ENCODE assay signal across 12 cellular contexts in the genomic region with DNA sequence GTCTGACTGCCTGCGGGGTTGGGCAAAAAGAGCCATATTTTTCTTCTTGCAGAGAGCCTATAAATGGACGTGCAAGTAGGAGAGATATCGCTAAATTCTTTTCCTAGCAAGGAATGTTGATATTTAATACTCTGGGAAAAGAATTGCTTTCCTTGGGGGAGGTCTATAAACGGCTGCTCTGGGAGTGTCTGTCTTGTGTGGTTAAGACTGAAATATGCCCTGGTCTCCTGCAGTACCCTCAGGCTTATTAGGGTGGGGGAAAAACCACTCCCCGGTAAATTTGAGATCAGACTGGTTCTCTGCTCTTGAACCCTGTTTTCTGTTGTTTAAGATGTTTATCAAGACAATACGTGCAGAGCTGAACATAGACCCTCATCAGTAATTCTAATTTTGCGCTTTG. TPM values are rescaled to one million over a fixed set of nuclear protein-coding genes. Genes with fewer than 3 reads are reported as not detected.
DNase-seq lines count a peak whose midpoint lies in the region; ATAC-seq and TF ChIP-seq lines count a peak whose summit lies in the region.
"Not testable (repeated sequence)": the region's sequence is repeated elsewhere in the genome, so short reads cannot be mapped to it uniquely, and the experiment has no call there.
"Had no signal": no experiment of that assay in that cellular context is flagged by ENCODE, and none has a peak within 500 bp of the region (broad histone marks: within the 10 kb centered on the region; RNA-seq: fewer than 3 reads in every experiment).

No MANE protein-coding gene starts in this region.

- DNase-seq in DND-41, result peak; percentile 21
- not testable (repeated sequence) for DNase-seq in GM23338 (ENCODE audit: low spot score)
- DNase-seq in LHCN-M2 (ENCODE audit: low read depth), result peak; percentile 39
- DNase-seq in OCI-LY7 (ENCODE audit: low spot score), result peak; percentile 22
- peak; percentile 22 for DNase-seq in amniotic epithelial cell (ENCODE audit: low read depth)
- DNase-seq in choroid plexus epithelial cell (ENCODE audit: low read depth), result peak; percentile 18
- DNase-seq in fibroblast of villous mesenchyme (ENCODE audit: low read depth), result peak; percentile 24

- H3F3A ChIP-seq in GM23338 (replicated peaks; ENCODE audit: low read depth), result not testable (repeated sequence)

- peaks cover 29% of the 10 kb centered on the region for H3K36me3 Mint-ChIP-seq in GM23338 (ENCODE audit: low read depth)

- H3K27ac ChIP-seq in DND-41 (ENCODE audit: low read length); GM23338 (ENCODE audit: low read depth); OCI-LY7 (ENCODE audit: low read depth, low read length, poor library complexity, severe bottlenecking): not testable (repeated sequence)

- H3K9ac ChIP-seq in DND-41 (ENCODE audit: low read depth, low read length), result not testable (repeated sequence)

- POLR2A ChIA-PET in OCI-LY7 (lab: Charles Lee), result interaction anchor here (0.6 kb wide), 1 partner anchor 717 kb away, joined by 3 read pairs; no protein-coding TSS in a partner anchor

- not testable (repeated sequence) for H3K79me2 ChIP-seq in DND-41 (ENCODE audit: insufficient read depth, low read length); GM23338 (replicated peaks; ENCODE audit: insufficient read depth); OCI-LY7 (ENCODE audit: insufficient read depth, low read depth, low read length)

- H3K27ac Mint-ChIP-seq in GM23338, result not testable (repeated sequence)

- ATAC-seq in DND-41 (ENCODE audit: insufficient read depth, low read depth); GM23338: not testable (repeated sequence)

- not testable (repeated sequence) for H3K4me3 ChIP-seq in DND-41 (ENCODE audit: low read depth in 1 of 2, low read length in 2 of 2); GM23338; OCI-LY7 (ENCODE audit: low read depth, low read length, poor library complexity, severe bottlenecking); choroid plexus epithelial cell (ENCODE audit: low read depth, low read length); fibroblast of villous mesenchyme (ENCODE audit: low read depth, low read length)

- CTCF ChIA-PET in OCI-LY7 (lab: Charles Lee; ENCODE audit: unreplicated experiment), result not testable (repeated sequence)

- TF ChIP-seq CTCF in DND-41 (IDR thresholded peaks at IDR 0.05; ENCODE audit: borderline replicate concordance, extremely low read depth, low read length, poor library complexity, severe bottlenecking); GM23338 (conservative IDR thresholded peaks at IDR 0.05; ENCODE audit: low read depth in 2 of 2); OCI-LY7 (conservative IDR thresholded peaks at IDR 0.05; ENCODE audit: low read length); choroid plexus epithelial cell (conservative IDR thresholded peaks at IDR 0.05; ENCODE audit: low read depth, low read length); fibroblast of villous mesenchyme (IDR thresholded peaks at IDR 0.05; ENCODE audit: insufficient read depth, low read depth, low read length): not testable (repeated sequence)

- H3K4me3 Mint-ChIP-seq in GM23338, result not testable (repeated sequence)

- not testable (repeated sequence) for H3K36me3 ChIP-seq in DND-41 (ENCODE audit: insufficient read depth, low read length); OCI-LY7 (ENCODE audit: insufficient read depth, low read length)
- 0 out of 2 replicates have a peak, but pooled peaks cover 14% of the 10 kb centered on the region for H3K36me3 ChIP-seq in GM23338 (ENCODE audit: insufficient read depth)

- not testable (repeated sequence) for H3K9me2 ChIP-seq in GM23338 (ENCODE audit: insufficient read depth); OCI-LY7 (ENCODE audit: insufficient read depth, low read length)

- H3K27me3 ChIP-seq in DND-41 (ENCODE audit: insufficient read depth, low read length, poor library complexity); GM23338 (ENCODE audit: insufficient read depth): not testable (repeated sequence)

- BruUV-seq in OCI-LY7 (replicated peaks; lab: Mats Ljungman, UMichigan), result not testable (repeated sequence)

- H3K9me3 Mint-ChIP-seq in GM23338, result peaks cover 42% of the 10 kb centered on the region

- intact Hi-C loops in OCI-LY7 (cut with micrococcal nuclease; ENCODE audit: unreplicated experiment), result not testable (repeated sequence)

- H3K9me3 ChIP-seq in DND-41 (ENCODE audit: insufficient read depth, low read length, severe bottlenecking) (peaks cover 22% of the 10 kb centered on the region), OCI-LY7 (ENCODE audit: low read length) (peaks cover 11% of the 10 kb centered on the region)

- H3K27me3 Mint-ChIP-seq in GM23338 (ENCODE audit: insufficient read depth, low read depth, poor library complexity), result not testable (repeated sequence)

- not testable (repeated sequence) for H2AFZ ChIP-seq in DND-41 (ENCODE audit: low read depth, low read length); GM23338; OCI-LY7 (ENCODE audit: low read length)

- not testable (repeated sequence) for H3K4me1 ChIP-seq in DND-41 (ENCODE audit: insufficient read depth, low read length); GM23338 (ENCODE audit: insufficient read depth); OCI-LY7 (ENCODE audit: insufficient read depth, low read length, poor library complexity, severe bottlenecking)

- not testable (repeated sequence) for H4K20me1 ChIP-seq in DND-41 (ENCODE audit: insufficient read depth, low read length); GM23338 (replicated peaks; ENCODE audit: insufficient read depth); OCI-LY7 (ENCODE audit: insufficient read depth, low read length)

- H3K4me2 ChIP-seq in DND-41 (ENCODE audit: insufficient read depth, low read length); GM23338; OCI-LY7 (ENCODE audit: low read length): not testable (repeated sequence)

- H3K4me1 Mint-ChIP-seq in GM23338, result not testable (repeated sequence)

TF ChIP-seq in GM23338, 12 proteins besides CTCF, POLR2A, EP300 and RAD21:
- TF ChIP-seq ZNF331 (CRISPR knock-in tag; IDR thresholded peaks at IDR 0.05; ENCODE audit: low read depth), result 0 out of 2 replicates have a peak, but pooled peaks have one; percentile 7

RNA-seq across cellular contexts. Expression of a gene that starts 14.5 kb away (rescaled TPM):
- 12.4 and 17.1 TPM in 2 replicates for total RNA-seq in GM23338 (2014; rRNA removed; shearing (Covaris generic))
- polyA plus RNA-seq in GM23338 (2016; fragmentation: Nextera tagmentation; extraction: Ambion mirVana), result 8.6 and 9.1 TPM in 2 replicates
- 8.2 and 11.6 TPM in 2 replicates for total RNA-seq in LHCN-M2 (2014; rRNA removed)
- 47.3 TPM for polyA plus RNA-seq in LHCN-M2 (2012)
- total RNA-seq in OCI-LY7 (2014; rRNA removed; shearing (Covaris generic)), result not detected in 2 replicates
- total RNA-seq in OCI-LY7 (2022), result not detected in 2 replicates
- total RNA-seq in fibroblast of villous mesenchyme, result 54.8 and 94.1 TPM in 2 replicates
- total RNA-seq: CD4-positive, CD25-positive, alpha-beta regulatory T cell; CD8-positive, alpha-beta memory T cell; HepG2 had no signal
- polyA plus RNA-seq: CD4-positive, CD25-positive, alpha-beta regulatory T cell; CD8-positive, alpha-beta memory T cell had no signal

RNA-seq across cellular contexts. Expression of a gene that starts 29.9 kb away (rescaled TPM):
- total RNA-seq in GM23338 (2014; rRNA removed; shearing (Covaris generic)), result 0.23 TPM in 1 of 2 replicates, not detected in the other
- not detected in 2 replicates for polyA plus RNA-seq in GM23338 (2016; fragmentation: Nextera tagmentation; extraction: Ambion mirVana)
- total RNA-seq in LHCN-M2 (2014; rRNA removed) (not detected in 2 replicates), OCI-LY7 (2022) (not detected in 2 replicates), fibroblast of villous mesenchyme (under 0.01 TPM in 1 of 2 replicates, not detected in the other)
- polyA plus RNA-seq in LHCN-M2 (2012), result not detected
- not detected in 2 replicates for total RNA-seq in OCI-LY7 (2014; rRNA removed; shearing (Covaris generic))
- total RNA-seq: CD4-positive, CD25-positive, alpha-beta regulatory T cell; CD8-positive, alpha-beta memory T cell; H9; HepG2 had no signal
- polyA plus RNA-seq: CD4-positive, CD25-positive, alpha-beta regulatory T cell; CD8-positive, alpha-beta memory T cell; H1; HepG2 had no signal
